ENCODE assay signal across 18 cellular contexts in genomic region chr13:59415498-59415897, GRCh38.
DNase-seq lines count a peak whose midpoint lies in the region; ATAC-seq and TF ChIP-seq lines count a peak whose summit lies in the region.
"Had no signal": no experiment of that assay in that cellular context is flagged by ENCODE, and none has a peak within 500 bp of the region (broad histone marks: within the 10 kb centered on the region; RNA-seq: fewer than 3 reads in every experiment).

No MANE protein-coding gene starts in this region.

- peaks cover 4% of the 10 kb centered on the region for H3K36me3 Mint-ChIP-seq in type B pancreatic cell

- no peaks in the 10 kb centered on the region for H3K4me1 ChIP-seq in left ventricle myocardium inferior
- H3K4me1 ChIP-seq: SJSA1 had no signal

- no peaks in the 10 kb centered on the region for H3K9me3 ChIP-seq in left ventricle myocardium inferior (replicated peaks)
- H3K9me3 ChIP-seq: SJSA1 had no signal

- peak overlapping the region; percentile 33 for H3K27ac Mint-ChIP-seq in type B pancreatic cell

- H3K4me3 ChIP-seq in left ventricle myocardium inferior: no peak overlapping the region
- H3K4me3 ChIP-seq: PC-9, SJSA1 had no signal

- no peak for ATAC-seq in GM18858 (IDR thresholded peaks at IDR 0.05; ENCODE audit: unreplicated experiment)

- H3K36me3 ChIP-seq in left ventricle myocardium inferior: no peaks in the 10 kb centered on the region
- H3K36me3 ChIP-seq: SJSA1 had no signal

- intact Hi-C loops in left ventricle myocardium inferior (cut with micrococcal nuclease): no loop called here

- H3K4me1 Mint-ChIP-seq in type B pancreatic cell (ENCODE audit: unreplicated experiment): peaks cover 22% of the 10 kb centered on the region

- H3K4me3 Mint-ChIP-seq in type B pancreatic cell: no peak overlapping the region

- H3K27me3 Mint-ChIP-seq in type B pancreatic cell: no peaks in the 10 kb centered on the region

- peak; percentile 25 for DNase-seq in NCI-H2171 (lab: John Stamatoyannopoulos, UW)
- peak; percentile 13 for DNase-seq in NCI-H69 (lab: John Stamatoyannopoulos, UW)
- DNase-seq in left ventricle myocardium inferior: no peak
- DNase-seq in type B pancreatic cell (ENCODE audit: extremely low spot score, unreplicated experiment): no peak
- no peak for DNase-seq in NCI-H146 treated with DMSO at 0.1 percent for 48 hours (lab: John Stamatoyannopoulos, UW; ENCODE audit: unreplicated experiment)
- DNase-seq in stimulated activated naive CD4-positive, alpha-beta T cell (lab: John Stamatoyannopoulos, UW): no peak
- DNase-seq: ACHN, DMS79, H7, KG1, MV-4-11, NCI-H1417 treated with DMSO at 0.1 percent for 48 hours, NCI-H1930, PC-9 had no signal

- peak overlapping the region; percentile 16 for H3K27ac ChIP-seq in left ventricle myocardium inferior (replicated peaks)
- H3K27ac ChIP-seq: C4-2B, PC-9, RWPE1, SJSA1 had no signal

- no peaks in the 10 kb centered on the region for H3K27me3 ChIP-seq in left ventricle myocardium inferior (ENCODE audit: low read depth)
- H3K27me3 ChIP-seq: SJSA1 had no signal

- TF ChIP-seq CTCF in left ventricle myocardium inferior (IDR thresholded peaks at IDR 0.05; ENCODE audit: borderline replicate concordance) (no peak), type B pancreatic cell (conservative IDR thresholded peaks at IDR 0.05) (no peak)

- peaks cover 14% of the 10 kb centered on the region for H3K9me3 Mint-ChIP-seq in type B pancreatic cell

Comparison
In these comparisons a context has a peak if more than half of its experiments do, and no peak if none do; other contexts are left out.
1. DNase-seq: peak in NCI-H2171 (single experiment) and NCI-H69 (single experiment); none in left ventricle myocardium inferior (single experiment), type B pancreatic cell (single experiment), NCI-H146 treated with DMSO at 0.1 percent for 48 hours (single experiment) and stimulated activated naive CD4-positive, alpha-beta T cell (0 of 6).